7 cellular contexts compared by ENCODE assay signal in the genomic region with DNA sequence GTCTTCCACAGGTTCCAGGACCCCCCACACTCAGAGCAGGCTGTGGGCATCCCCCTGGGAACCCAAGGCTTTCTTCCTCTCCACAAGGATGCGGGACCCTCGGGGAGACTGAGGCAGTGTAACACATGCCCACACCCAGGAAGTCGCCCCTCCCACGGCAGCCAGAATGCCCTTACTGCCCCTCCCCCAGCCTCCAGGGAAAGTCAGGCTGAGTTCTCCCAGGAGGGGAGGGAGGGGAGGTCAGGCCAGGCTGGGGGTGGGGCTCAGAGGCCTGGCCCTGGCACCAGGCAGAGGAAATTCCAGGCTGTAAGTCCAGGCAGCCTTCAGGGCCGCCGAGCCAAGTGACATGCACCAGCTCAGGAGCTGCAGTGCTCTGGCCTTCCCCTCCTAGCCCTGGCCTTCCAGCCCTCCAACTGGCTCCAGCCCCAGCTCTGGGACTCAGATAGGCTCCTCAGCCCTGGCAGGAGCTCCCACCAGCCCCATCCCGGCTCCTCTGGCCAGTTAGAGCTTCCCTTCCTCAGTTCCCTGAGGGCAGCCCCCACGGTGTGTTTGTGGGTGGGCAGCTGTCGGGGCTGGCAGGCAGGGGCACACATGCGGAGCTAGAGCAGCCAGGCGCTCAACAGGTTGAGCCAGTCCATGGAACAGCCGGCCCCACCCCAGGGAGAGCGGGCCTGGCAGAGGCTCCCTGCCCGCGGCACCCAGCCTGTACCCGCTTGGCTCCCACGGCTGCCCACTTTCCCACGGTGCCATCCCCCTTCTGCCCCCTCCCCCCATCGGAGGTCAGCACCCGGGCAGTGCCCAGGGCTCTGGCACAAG. TPM values are rescaled to one million over a fixed set of nuclear protein-coding genes. Genes with fewer than 3 reads are reported as not detected.
DNase-seq lines count a peak whose midpoint lies in the region; ATAC-seq and TF ChIP-seq lines count a peak whose summit lies in the region.

No MANE protein-coding gene starts in this region.

- TF ChIP-seq POLR2A in HCT116 (IDR thresholded peaks at IDR 0.05; ENCODE audit: borderline replicate concordance, extremely low read depth, insufficient read depth, insufficient read length), result no peak

- H3K27ac ChIP-seq in HCT116 (ENCODE audit: low read depth, low read length) (peak overlapping the region; percentile 100), neural progenitor cell (peak overlapping the region; percentile 71)

- DNase-seq in HCT116 (ENCODE audit: low read depth, low spot score), result no peak
- DNase-seq in fibroblast of villous mesenchyme (ENCODE audit: low read depth), result peak; percentile 88
- DNase-seq in neural progenitor cell (ENCODE audit: low spot score), result peak; percentile 85
- DNase-seq in NCI-H446 treated with DMSO at 0.1 percent for 48 hours (lab: John Stamatoyannopoulos, UW), result no peak
- no peak for DNase-seq in RPMI8226

- H3K9ac ChIP-seq in HCT116 (ENCODE audit: low read length) (peak overlapping the region; percentile 95), neural progenitor cell (no peak overlapping the region)

- H3K9me3 ChIP-seq in HCT116 (ENCODE audit: control insufficient read depth in 1 of 2, insufficient read depth in 1 of 2, low read depth in 1 of 2, low read length in 2 of 2) (no peaks in the 10 kb centered on the region), neural progenitor cell (ENCODE audit: low read depth) (no peaks in the 10 kb centered on the region)

- H4K20me1 ChIP-seq in HCT116 (ENCODE audit: insufficient read depth) (no peaks in the 10 kb centered on the region), neural progenitor cell (ENCODE audit: low read depth) (peaks cover 71% of the 10 kb centered on the region)

- H3K4me2 ChIP-seq in HCT116 (ENCODE audit: low read length) (peak overlapping the region; percentile 100), neural progenitor cell (peak overlapping the region; percentile 99)

- H3K4me1 Mint-ChIP-seq in neural progenitor cell, result peaks cover 75% of the 10 kb centered on the region

- H3K79me2 ChIP-seq in HCT116 (ENCODE audit: insufficient read depth, low read length) (peaks cover 83% of the 10 kb centered on the region), neural progenitor cell (ENCODE audit: low read depth) (peaks cover 80% of the 10 kb centered on the region)

- H3K4me3 ChIP-seq in HCT116 (replicated peaks in 1 of 2; ENCODE audit: low read depth in 1 of 2, low read length in 2 of 2), result peak overlapping the region; percentile 96
- H3K4me3 ChIP-seq in WI38 (ENCODE audit: low read depth, low read length), result peak overlapping the region; percentile 100
- H3K4me3 ChIP-seq in fibroblast of villous mesenchyme (ENCODE audit: low read depth, low read length), result peak overlapping the region; percentile 93
- peak overlapping the region; percentile 17 for H3K4me3 ChIP-seq in neural progenitor cell

- H3K27me3 Mint-ChIP-seq in neural progenitor cell (ENCODE audit: insufficient read depth, low read depth), result peaks cover 15% of the 10 kb centered on the region

- no peak overlapping the region for H3K27ac Mint-ChIP-seq in neural progenitor cell

- RAD21 ChIA-PET in HCT116 (lab: Charles Lee; ENCODE audit: low non-redundant PET in 1 of 2, low total read pairs in 2 of 2, uncharacterized antibody in 2 of 2, unreplicated experiment in 2 of 2), result interaction anchor here (0.7 to 1.9 kb wide), 4 partner anchors 10 to 14 kb away, joined by 3 to 7 read pairs (median 5); no protein-coding TSS in a partner anchor

- H3F3A ChIP-seq in neural progenitor cell (ENCODE audit: low read depth), result peaks cover 50% of the 10 kb centered on the region

- H3K9me2 ChIP-seq in HCT116 (ENCODE audit: insufficient read depth), result no peaks in the 10 kb centered on the region

- H3K4me1 ChIP-seq in HCT116 (ENCODE audit: control insufficient read depth in 1 of 2, insufficient read depth in 2 of 2, low read length in 2 of 2) (peaks cover 76 to 88% of the 10 kb centered on the region in 2 experiments), neural progenitor cell (peaks cover 78% of the 10 kb centered on the region)

- no peaks in the 10 kb centered on the region for H3K36me3 Mint-ChIP-seq in neural progenitor cell

- no peak for TF ChIP-seq CTCF in HCT116 (IDR thresholded peaks at IDR 0.05 in 2 of 3, conservative IDR thresholded peaks at IDR 0.05 in 1 of 3; ENCODE audit: borderline replicate concordance in 1 of 3, insufficient read depth in 1 of 3, low read depth in 2 of 3, low read length in 2 of 3)
- no peak for TF ChIP-seq CTCF in WI38 (IDR thresholded peaks at IDR 0.05; ENCODE audit: low read depth, low read length)
- no peak for TF ChIP-seq CTCF in fibroblast of villous mesenchyme (IDR thresholded peaks at IDR 0.05; ENCODE audit: insufficient read depth, low read depth, low read length)
- no peak for TF ChIP-seq CTCF in neural progenitor cell (IDR thresholded peaks at IDR 0.05)

- no TSS peak for BruUV-seq in HCT116 (replicated peaks; lab: Mats Ljungman, UMichigan)

- POLR2A ChIA-PET in HCT116 (lab: Charles Lee), result interaction anchor here (0.6 kb wide), 1 partner anchor 14 kb away, joined by 6 read pairs; no protein-coding TSS in a partner anchor

- intact Hi-C loops in HCT116 (cut with micrococcal nuclease), result no loop called here

- H2AFZ ChIP-seq in HCT116 (ENCODE audit: low read depth, low read length, poor library complexity, severe bottlenecking) (no peak overlapping the region), neural progenitor cell (replicated peaks) (no peak overlapping the region)

- peak overlapping the region; percentile 77 for H3K4me3 Mint-ChIP-seq in neural progenitor cell

- ATAC-seq in HCT116, result no peak
- ATAC-seq in GM18858 (IDR thresholded peaks at IDR 0.05; ENCODE audit: unreplicated experiment), result no peak

- H3K36me3 ChIP-seq in HCT116 (ENCODE audit: control insufficient read depth in 1 of 2, insufficient read depth in 2 of 2, low read length in 2 of 2), result no peaks in the 10 kb centered on the region; a peak in 1 of 4 replicates
- H3K36me3 ChIP-seq in neural progenitor cell, result no peaks in the 10 kb centered on the region

- CTCF ChIA-PET in HCT116 (lab: Charles Lee), result interaction anchor here (0.9 to 1.6 kb wide), 2 partner anchors 8 to 10 kb away, joined by 5 to 6 read pairs; no protein-coding TSS in a partner anchor

- H3K9me3 Mint-ChIP-seq in neural progenitor cell, result no peaks in the 10 kb centered on the region

- H3K27me3 ChIP-seq in HCT116 (ENCODE audit: insufficient read depth, low read length) (no peaks in the 10 kb centered on the region), neural progenitor cell (no peaks in the 10 kb centered on the region)

- TF ChIP-seq RAD21 in HCT116 (IDR thresholded peaks at IDR 0.05; ENCODE audit: low read depth), result no peak

TF ChIP-seq in HCT116, 20 proteins besides CTCF, POLR2A, EP300 and RAD21:
- TF ChIP-seq ZFX (IDR thresholded peaks at IDR 0.05), result peak; percentile 36; the same call in 1 of the 2 replicates
- TF ChIP-seq POLR2AphosphoS5 (IDR thresholded peaks at IDR 0.05; ENCODE audit: low read depth, low read length), result peak; percentile 41; the same call in 1 of the 2 replicates
- TF ChIP-seq SP1 (IDR thresholded peaks at IDR 0.05; ENCODE audit: low read depth), result no peak
TF ChIP-seq in HCT116: peak in this region for 2.

RNA-seq across cellular contexts. Expression of a gene that starts 3.6 kb away (rescaled TPM):
- 120 TPM for total RNA-seq in HCT116 (2021; ENCODE audit: unreplicated experiment)
- 83.0 and 85.7 TPM in 2 replicates for polyA plus RNA-seq in HCT116 (2012)
- 28.9 and 29.0 TPM in 2 replicates for total RNA-seq in fibroblast of villous mesenchyme
- 3.0 and 7.2 TPM in 2 replicates for total RNA-seq in neural progenitor cell (ENCODE audit: low replicate concordance)

RNA-seq across cellular contexts. Expression of a gene that starts 34.0 kb away (rescaled TPM):
- total RNA-seq in HCT116 (2021; ENCODE audit: unreplicated experiment) (0.42 TPM), fibroblast of villous mesenchyme (not detected in 2 replicates), neural progenitor cell (ENCODE audit: low replicate concordance) (0.43 TPM in 1 of 2 replicates, not detected in the other)
- polyA plus RNA-seq in HCT116 (2012), result 0.26 and 0.55 TPM in 2 replicates

RNA-seq across cellular contexts. Expression of a gene that starts 38.4 kb away (rescaled TPM):
- total RNA-seq in HCT116 (2021; ENCODE audit: unreplicated experiment) (not detected), fibroblast of villous mesenchyme (not detected in 2 replicates), neural progenitor cell (ENCODE audit: low replicate concordance) (not detected in 2 replicates)
- polyA plus RNA-seq in HCT116 (2012), result 0.01 TPM in 1 of 2 replicates, not detected in the other

RNA-seq across cellular contexts. Expression of a gene that starts 49.4 kb away (rescaled TPM):
- total RNA-seq in HCT116 (2021; ENCODE audit: unreplicated experiment) (not detected), fibroblast of villous mesenchyme (not detected in 2 replicates), neural progenitor cell (ENCODE audit: low replicate concordance) (not detected in 2 replicates)
- polyA plus RNA-seq in HCT116 (2012), result not detected in 2 replicates

Comparison
In these comparisons a context has a peak if more than half of its experiments do, and no peak if none do; other contexts are left out.
1. DNase-seq: peak in fibroblast of villous mesenchyme (single experiment) and neural progenitor cell (single experiment); none in HCT116 (single experiment), NCI-H446 treated with DMSO at 0.1 percent for 48 hours (single experiment) and RPMI8226 (single experiment).
2. H3K4me3 ChIP-seq: peak in every context shown above with its lines; median percentile 100 in WI38; 96 in HCT116; 93 in fibroblast of villous mesenchyme; 17 in neural progenitor cell.